In the genomic region with DNA sequence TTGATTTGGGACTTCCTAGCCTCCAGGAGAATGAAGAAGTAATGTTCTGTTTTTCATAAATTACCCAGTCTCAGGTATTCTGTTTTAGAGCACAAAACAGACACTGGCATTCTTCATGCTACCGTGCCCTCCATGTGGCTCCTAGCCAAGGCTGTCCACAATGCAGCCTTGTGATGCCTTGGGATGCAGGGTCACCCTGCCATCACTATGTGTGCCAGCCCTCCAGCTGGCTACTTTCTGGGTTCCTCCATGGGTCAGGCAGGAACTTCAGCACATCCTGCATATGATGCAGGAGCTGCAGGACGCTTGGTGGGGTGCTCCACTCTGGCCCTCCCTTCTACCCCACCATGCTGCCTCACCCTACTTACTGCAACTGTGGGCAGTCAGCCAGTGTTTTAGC, we compare ENCODE assay signal across 16 cellular contexts.
"Had no signal": no experiment of that assay in that cellular context is flagged by ENCODE, and none has a peak within 500 bp of the region (broad histone marks: within the 10 kb centered on the region; RNA-seq: fewer than 3 reads in every experiment).

No MANE protein-coding gene starts in this region.

- H3K27ac Mint-ChIP-seq: activated naive CD8-positive, alpha-beta T cell treated with anti-CD3 and anti-CD28 coated beads, Interleukin-2, amount 10 ng/mL, durations not matched to agents 7 days and 5 days; dendritic cell treated with granulocyte-macrophage colony-stimulating factor and Interleukin-4, amounts not matched to agents 40 ng/mL and 50 ng/mL, for 4 days; stimulated activated effector memory CD8-positive, alpha-beta T cell treated with anti-CD3 and anti-CD28 coated beads, Interleukin-12 subunit alpha, Interleukin-12 subunit beta, amount 100 ng/mL, for 72 hours had no signal

- H3K27ac ChIP-seq: epithelial cell of prostate, gastrocnemius medialis, lower lobe of right lung, parathyroid adenoma, transverse colon had no signal

- H3K36me3 Mint-ChIP-seq: activated naive CD8-positive, alpha-beta T cell treated with anti-CD3 and anti-CD28 coated beads, Interleukin-2, amount 10 ng/mL, durations not matched to agents 7 days and 5 days; naive B cell; stimulated activated effector memory CD8-positive, alpha-beta T cell treated with anti-CD3 and anti-CD28 coated beads, Interleukin-12 subunit alpha, Interleukin-12 subunit beta, amount 100 ng/mL, for 72 hours had no signal

- H3K4me1 ChIP-seq: parathyroid adenoma had no signal

- ATAC-seq: effector memory CD8-positive, alpha-beta T cell; gastrocnemius medialis; left colon; lower lobe of right lung; stimulated activated effector memory CD8-positive, alpha-beta T cell treated with anti-CD3 and anti-CD28 coated beads, Interleukin-12 subunit alpha, Interleukin-12 subunit beta, amount 100 ng/mL, for 72 hours had no signal

- H3K36me3 ChIP-seq: gastrocnemius medialis, lower lobe of right lung, transverse colon had no signal

- DNase-seq: activated CD4-positive, alpha-beta T cell treated with anti-CD3 and anti-CD28 coated beads, Interleukin-2, amount 50 U/mL, for 4 hours; activated CD4-positive, CD25-positive, alpha-beta regulatory T cell treated with anti-CD3 and anti-CD28 coated beads, Interleukin-2, amount 50 U/mL, for 72 hours; activated naive CD4-positive, alpha-beta T cell; activated naive CD8-positive, alpha-beta T cell treated with anti-CD3 and anti-CD28 coated beads, Interleukin-2, amount 10 ng/mL, durations not matched to agents 7 days and 5 days; activated T-cell treated with anti-CD3 and anti-CD28 coated beads for 4 hours; cerebellar nuclear complex; effector memory CD8-positive, alpha-beta T cell; gastrocnemius medialis; left colon; lower lobe of right lung; naive B cell; transverse colon had no signal

- H3K4me3 ChIP-seq: gastrocnemius medialis, lower lobe of right lung, transverse colon had no signal

- H3K9me3 ChIP-seq: gastrocnemius medialis, lower lobe of right lung, transverse colon had no signal

- H3K9me3 Mint-ChIP-seq: activated naive CD8-positive, alpha-beta T cell treated with anti-CD3 and anti-CD28 coated beads, Interleukin-2, amount 10 ng/mL, durations not matched to agents 7 days and 5 days; dendritic cell treated with granulocyte-macrophage colony-stimulating factor and Interleukin-4, amounts not matched to agents 40 ng/mL and 50 ng/mL, for 4 days; effector memory CD8-positive, alpha-beta T cell; naive B cell; stimulated activated effector memory CD8-positive, alpha-beta T cell treated with anti-CD3 and anti-CD28 coated beads, Interleukin-12 subunit alpha, Interleukin-12 subunit beta, amount 100 ng/mL, for 72 hours had no signal

- H3K27me3 Mint-ChIP-seq: activated naive CD8-positive, alpha-beta T cell treated with anti-CD3 and anti-CD28 coated beads, Interleukin-2, amount 10 ng/mL, durations not matched to agents 7 days and 5 days had no signal

- H3K4me3 Mint-ChIP-seq: activated naive CD8-positive, alpha-beta T cell treated with anti-CD3 and anti-CD28 coated beads, Interleukin-2, amount 10 ng/mL, durations not matched to agents 7 days and 5 days; dendritic cell treated with granulocyte-macrophage colony-stimulating factor and Interleukin-4, amounts not matched to agents 40 ng/mL and 50 ng/mL, for 4 days; effector memory CD8-positive, alpha-beta T cell; naive B cell; stimulated activated effector memory CD8-positive, alpha-beta T cell treated with anti-CD3 and anti-CD28 coated beads, Interleukin-12 subunit alpha, Interleukin-12 subunit beta, amount 100 ng/mL, for 72 hours had no signal

- H3K4me1 Mint-ChIP-seq: stimulated activated effector memory CD8-positive, alpha-beta T cell treated with anti-CD3 and anti-CD28 coated beads, Interleukin-12 subunit alpha, Interleukin-12 subunit beta, amount 100 ng/mL, for 72 hours had no signal

- H3K27me3 ChIP-seq: gastrocnemius medialis, transverse colon had no signal
